In the genomic region with DNA sequence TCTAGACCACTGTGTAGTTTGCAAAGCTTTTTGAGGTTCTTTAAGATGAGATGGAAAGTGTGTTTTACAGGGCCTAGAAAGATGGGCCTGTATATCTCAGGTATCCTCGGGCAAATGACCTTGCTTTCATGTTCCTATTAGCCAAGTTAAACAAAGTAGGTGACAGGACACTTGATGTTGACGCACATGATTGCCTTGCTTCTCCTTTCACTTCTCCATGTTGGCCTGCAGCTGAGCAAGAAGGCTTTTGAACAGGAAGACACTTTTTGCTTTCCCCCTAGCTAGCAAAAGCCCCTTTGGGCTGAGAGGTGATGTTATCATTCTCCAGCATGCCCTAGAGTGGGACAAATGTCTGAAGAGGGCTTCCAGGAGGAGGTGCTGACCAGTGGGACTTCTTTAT, we compare ENCODE assay signal across 13 cellular contexts.
DNase-seq lines count a peak whose midpoint lies in the region; ATAC-seq, FAIRE-seq and TF ChIP-seq lines count a peak whose summit lies in the region.
"Had no signal": no experiment of that assay in that cellular context is flagged by ENCODE, and none has a peak within 500 bp of the region (broad histone marks: within the 10 kb centered on the region; RNA-seq: fewer than 3 reads in every experiment).

No MANE protein-coding gene starts in this region.

- TF ChIP-seq CTCF in H1 (IDR thresholded peaks at IDR 0.05; ENCODE audit: control extremely low read depth in 1 of 3, insufficient read depth in 1 of 3, low read depth in 1 of 3, low read length in 3 of 3) = no peak

- DNase-seq in GM18507 (ENCODE audit: extremely low spot score, insufficient read length, low read depth) (no peak), H1 (ENCODE audit: low read depth in 1 of 2, low spot score in 2 of 2) (no peak), NCI-H1105 (lab: John Stamatoyannopoulos, UW) (no peak), SIG-M5 treated with dmso at 0.1 percent for 504 hours (lab: John Stamatoyannopoulos, UW; ENCODE audit: unreplicated experiment) (no peak)
- no peak for DNase-seq in natural killer cell treated with Interleukin-12 subunit alpha and Interleukin-12 subunit beta and Interleukin-15 and Interleukin-18, amount 100 ng/mL, for 72 hours (ENCODE audit: low spot score)
- DNase-seq: activated gamma-delta T cell, tibial artery had no signal

- H2BK5ac ChIP-seq in H1 (ENCODE audit: low read depth, low read length) = peak overlapping the region; percentile 44; the same call in 1 of the 2 replicates

- H2BK15ac ChIP-seq in H1 (ENCODE audit: low read length) = no peak overlapping the region

- no peak overlapping the region for H2AK5ac ChIP-seq in H1 (ENCODE audit: low read depth, low read length)

- H4K8ac ChIP-seq in H1 (ENCODE audit: extremely low read depth, insufficient read depth, low read length) = no peak overlapping the region

- H4K20me1 ChIP-seq in H1 (replicated peaks in 1 of 2; ENCODE audit: control insufficient read depth in 1 of 2, insufficient read depth in 2 of 2, low read length in 2 of 2) = no peaks in the 10 kb centered on the region

- no peak for TF ChIP-seq EP300 in H1 (IDR thresholded peaks at IDR 0.05; ENCODE audit: borderline replicate concordance in 1 of 2, low read depth in 2 of 2, low read length in 2 of 2)

- TF ChIP-seq RAD21 in H1 (IDR thresholded peaks at IDR 0.05 in 1 of 2, conservative IDR thresholded peaks at IDR 0.05 in 1 of 2; ENCODE audit: low read depth in 2 of 2, low read length in 2 of 2) = no peak

- ATAC-seq in GM21390 (IDR thresholded peaks at IDR 0.05; ENCODE audit: unreplicated experiment) = peak; percentile 88
- peak; percentile 53 for ATAC-seq in HG03045 (IDR thresholded peaks at IDR 0.05; ENCODE audit: unreplicated experiment)
- ATAC-seq in natural killer cell treated with Interleukin-12 subunit alpha and Interleukin-12 subunit beta and Interleukin-15 and Interleukin-18, amount 100 ng/mL, for 72 hours = no peak
- no peak for ATAC-seq in HG03439 (IDR thresholded peaks at IDR 0.05; ENCODE audit: unreplicated experiment)

- H4K5ac ChIP-seq in H1 (ENCODE audit: insufficient read length, low read depth, low read length) = peak overlapping the region; percentile 72

- no peaks in the 10 kb centered on the region for H3K79me2 ChIP-seq in H1 (ENCODE audit: control insufficient read depth in 1 of 2, insufficient read depth in 2 of 2, low read length in 2 of 2)

- no peak overlapping the region for H3K56ac ChIP-seq in H1 (replicated peaks; ENCODE audit: insufficient read length, low read depth, low read length)

- H2BK12ac ChIP-seq in H1 (ENCODE audit: low read depth, low read length) = no peak overlapping the region

- no peaks in the 10 kb centered on the region for H3K9me3 Mint-ChIP-seq in natural killer cell treated with Interleukin-12 subunit alpha and Interleukin-12 subunit beta and Interleukin-15 and Interleukin-18, amount 100 ng/mL, for 72 hours
- H3K9me3 Mint-ChIP-seq: CD14-positive monocyte; central memory CD8-positive, alpha-beta T cell had no signal

- H3K36me3 ChIP-seq in H1 (ENCODE audit: control insufficient read depth in 2 of 4, insufficient read depth in 4 of 4, low read length in 3 of 4) = no peaks in the 10 kb centered on the region
- H3K36me3 ChIP-seq: tibial artery had no signal

- H3K23me2 ChIP-seq in H1 (ENCODE audit: low read depth, low read length) = no peaks in the 10 kb centered on the region

- no peaks in the 10 kb centered on the region for H3K79me1 ChIP-seq in H1 (ENCODE audit: low read depth, low read length)

- H3K4ac ChIP-seq in H1 (replicated peaks; ENCODE audit: insufficient read length, low read depth, low read length) = peak overlapping the region; percentile 78

- H3K36me3 Mint-ChIP-seq in natural killer cell treated with Interleukin-12 subunit alpha and Interleukin-12 subunit beta and Interleukin-15 and Interleukin-18, amount 100 ng/mL, for 72 hours = no peaks in the 10 kb centered on the region
- H3K36me3 Mint-ChIP-seq: CD14-positive monocyte had no signal

- H3K9ac ChIP-seq in H1 (replicated peaks in 1 of 4; ENCODE audit: extremely low read depth in 1 of 4, low read depth in 3 of 4, low read length in 3 of 4) = no peak overlapping the region

- H2BK20ac ChIP-seq in H1 (ENCODE audit: low read length) = peak overlapping the region; percentile 86; the same call in 1 of the 2 replicates

- H3K27ac Mint-ChIP-seq in natural killer cell treated with Interleukin-12 subunit alpha and Interleukin-12 subunit beta and Interleukin-15 and Interleukin-18, amount 100 ng/mL, for 72 hours = no peak overlapping the region
- H3K27ac Mint-ChIP-seq: CD14-positive monocyte had no signal

- peak overlapping the region; percentile 7 to 53; a peak in 2 of 4 replicates for H3K4me2 ChIP-seq in H1 (ENCODE audit: insufficient read depth in 1 of 2, low read depth in 2 of 2, low read length in 2 of 2)

- H3K23ac ChIP-seq in H1 (ENCODE audit: insufficient read length) = no peak overlapping the region

- peaks cover 0 to 6% (median 1%) of the 10 kb centered on the region in 4 experiments; a peak in 2 of 7 replicates for H3K4me1 ChIP-seq in H1 (replicated peaks in 1 of 4; ENCODE audit: control insufficient read depth in 3 of 4, insufficient read depth in 4 of 4, low read length in 3 of 4)
- H3K4me1 ChIP-seq: tibial artery had no signal

- H3K27me3 ChIP-seq in H1 (replicated peaks in 1 of 4; ENCODE audit: control insufficient read depth in 3 of 4, extremely low read depth in 1 of 4, insufficient read depth in 3 of 4, low read length in 3 of 4) = no peaks in the 10 kb centered on the region
- H3K27me3 ChIP-seq: tibial artery had no signal

- POLR2A ChIA-PET in H1 (lab: Charles Lee; ENCODE audit: partially characterized antibody) = no interaction called here

- H3K4me1 Mint-ChIP-seq in natural killer cell treated with Interleukin-12 subunit alpha and Interleukin-12 subunit beta and Interleukin-15 and Interleukin-18, amount 100 ng/mL, for 72 hours (ENCODE audit: low read depth in 2 of 2) = no peaks in the 10 kb centered on the region
- H3K4me1 Mint-ChIP-seq: central memory CD8-positive, alpha-beta T cell had no signal

- H4K91ac ChIP-seq in H1 (replicated peaks; ENCODE audit: insufficient read length, low read length) = peak overlapping the region; percentile 85

- H3K14ac ChIP-seq in H1 (ENCODE audit: insufficient read length) = no peak overlapping the region

- no peak overlapping the region for H2BK120ac ChIP-seq in H1 (replicated peaks; ENCODE audit: low read depth, low read length)

- no peak for TF ChIP-seq POLR2A in H1 (IDR thresholded peaks at IDR 0.05; ENCODE audit: control extremely low read depth in 1 of 2, low read depth in 2 of 2, low read length in 2 of 2)

- no peak overlapping the region for H3K4me3 ChIP-seq in H1 (ENCODE audit: extremely low read depth in 1 of 4, insufficient read depth in 2 of 4, low read depth in 3 of 4, low read length in 4 of 4)
- H3K4me3 ChIP-seq: tibial artery had no signal

- WGBS in H1 (ENCODE audit: extremely low coverage in 1 of 2, insufficient coverage in 1 of 2, insufficient read length in 1 of 2, insufficient replicate concordance in 2 of 2, low coverage in 1 of 2, low lambda C conversion rate in 2 of 2, missing lambda C conversion rate in 1 of 2), 2 experiments = 92% methylated on average over 2 of the region's 2 CpGs; no CpG with 5 or more reads in 1 of the 2 experiments

- H3K27ac ChIP-seq in H1 (ENCODE audit: low read depth, low read length) = no peak overlapping the region
- H3K27ac ChIP-seq: HL-60, tibial artery had no signal

- H3K27me3 Mint-ChIP-seq in natural killer cell treated with Interleukin-12 subunit alpha and Interleukin-12 subunit beta and Interleukin-15 and Interleukin-18, amount 100 ng/mL, for 72 hours = peaks cover 7 to 18% of the 10 kb centered on the region in 2 donors
- H3K27me3 Mint-ChIP-seq: central memory CD8-positive, alpha-beta T cell had no signal

- no peak overlapping the region for H3K4me3 Mint-ChIP-seq in natural killer cell treated with Interleukin-12 subunit alpha and Interleukin-12 subunit beta and Interleukin-15 and Interleukin-18, amount 100 ng/mL, for 72 hours
- H3K4me3 Mint-ChIP-seq: CD14-positive monocyte; central memory CD8-positive, alpha-beta T cell had no signal

- peak overlapping the region; percentile 60 for H3K18ac ChIP-seq in H1 (ENCODE audit: extremely low read depth, low read length)

- CTCF ChIA-PET in H1 (lab: Charles Lee; ENCODE audit: partially characterized antibody) = no interaction called here

- H2AFZ ChIP-seq in H1 (ENCODE audit: low read length) = no peak overlapping the region

- peak; percentile 64 for FAIRE-seq in GM18507 (lab: Jason Lieb, UNC)
- FAIRE-seq in H1 (lab: Jason Lieb, UNC) = peak; percentile 13

- H3K9me3 ChIP-seq in H1 (ENCODE audit: insufficient read depth in 2 of 2, low read depth in 1 of 2, low read length in 1 of 2) = no peaks in the 10 kb centered on the region
- H3K9me3 ChIP-seq: tibial artery had no signal

TF ChIP-seq in H1, 55 proteins besides CTCF, POLR2A, EP300 and RAD21:
- TF ChIP-seq SP2 (IDR thresholded peaks at IDR 0.05; ENCODE audit: low read length) = no peak
- no peak for TF ChIP-seq SIX5 (IDR thresholded peaks at IDR 0.05; ENCODE audit: low read depth, low read length)
- no peak for TF ChIP-seq MAFK (IDR thresholded peaks at IDR 0.05; ENCODE audit: low read depth, low read length)
- no peak for TF ChIP-seq SIRT6 (IDR thresholded peaks at IDR 0.05; ENCODE audit: low read length)
- no peak for TF ChIP-seq TCF12 (IDR thresholded peaks at IDR 0.05; ENCODE audit: low read depth, low read length)
- no peak for TF ChIP-seq SUZ12 (IDR thresholded peaks at IDR 0.05; ENCODE audit: low read length)
- no peak for TF ChIP-seq SRF (IDR thresholded peaks at IDR 0.05; ENCODE audit: low read depth, low read length)
TF ChIP-seq in H1: peak in this region for 0.

Comparison
In these comparisons a context has a peak if more than half of its experiments do, and no peak if none do; other contexts are left out.
1. ATAC-seq: peak in GM21390 (single experiment) and HG03045 (single experiment); none in natural killer cell treated with Interleukin-12 subunit alpha and Interleukin-12 subunit beta and Interleukin-15 and Interleukin-18, amount 100 ng/mL, for 72 hours (0 of 2) and HG03439 (single experiment).